In genomic region chr5:33850100-33850594, GRCh38 we compare ENCODE assay signal across 10 cellular contexts. TPM values are rescaled to one million over a fixed set of nuclear protein-coding genes. Genes with fewer than 3 reads are reported as not detected.
A peak's percentile ranks its signal among the peaks of the same experiment; 100 is the strongest.
DNase-seq lines count a peak whose midpoint lies in the region; ATAC-seq, FAIRE-seq and TF ChIP-seq lines count a peak whose summit lies in the region.
"Had no signal": no experiment of that assay in that cellular context is flagged by ENCODE, and none has a peak within 500 bp of the region (broad histone marks: within the 10 kb centered on the region; RNA-seq: fewer than 3 reads in every experiment).

No MANE protein-coding gene starts in this region.

- H3K27ac Mint-ChIP-seq in activated T-helper 2 cell treated with anti-CD3 and anti-CD28 coated beads, Interferon-gamma antibody, Interleukin-2, Interleukin-4, amounts not matched to agents 10 μg/mL and 5 μg/mL and 100 μg/mL, durations not matched to agents 14 hours and 24 hours and 36 hours: no peak overlapping the region
- H3K27ac Mint-ChIP-seq in nephron: peak overlapping the region; percentile 9 to 48 (median 44)

- no peak overlapping the region for H3K4me3 Mint-ChIP-seq in activated T-helper 2 cell treated with anti-CD3 and anti-CD28 coated beads, Interferon-gamma antibody, Interleukin-2, Interleukin-4, amounts not matched to agents 10 μg/mL and 5 μg/mL and 100 μg/mL, durations not matched to agents 14 hours and 24 hours and 36 hours (ENCODE audit: low read depth)
- H3K4me3 Mint-ChIP-seq in nephron: no peak overlapping the region

- peak; percentile 99 for DNase-seq in GM12864 (ENCODE audit: low read depth)
- DNase-seq in HTR-8/SVneo (ENCODE audit: insufficient read length, low spot score): peak; percentile 43
- peak; percentile 23 for DNase-seq in activated T-helper 2 cell treated with anti-CD3 and anti-CD28 coated beads, Interferon-gamma antibody, Interleukin-2, Interleukin-4, amounts not matched to agents 10 μg/mL and 5 μg/mL and 100 μg/mL, durations not matched to agents 14 hours and 24 hours and 36 hours (ENCODE audit: low spot score)
- DNase-seq in Right ventricle myocardium inferior (ENCODE audit: missing footprints): no peak
- DNase-seq in pancreas: no peak
- no peak for DNase-seq in NCI-H1092 (lab: John Stamatoyannopoulos, UW)

- FAIRE-seq in HTR-8/SVneo (lab: Jason Lieb, UNC) (peak; percentile 85), pancreas (lab: Jason Lieb, UNC) (no peak)

- H3K4me1 ChIP-seq in pancreas: no peaks in the 10 kb centered on the region

- peaks cover 12% of the 10 kb centered on the region for H3K4me1 Mint-ChIP-seq in activated T-helper 2 cell treated with anti-CD3 and anti-CD28 coated beads, Interferon-gamma antibody, Interleukin-2, Interleukin-4, amounts not matched to agents 10 μg/mL and 5 μg/mL and 100 μg/mL, durations not matched to agents 14 hours and 24 hours and 36 hours (ENCODE audit: low read depth)
- peaks cover 38% of the 10 kb centered on the region for H3K4me1 Mint-ChIP-seq in nephron

- no peaks in the 10 kb centered on the region for H3K27me3 ChIP-seq in pancreas

- H3K36me3 ChIP-seq in pancreas: no peaks in the 10 kb centered on the region

- 78 to 85% methylated on average over 9 of the region's 9 CpGs for WGBS in pancreas, 2 donors

- no peak overlapping the region for H3K4me3 ChIP-seq in GM12864 (ENCODE audit: low read depth, low read length)
- H3K4me3 ChIP-seq in pancreas: no peak overlapping the region
- H3K4me3 ChIP-seq: skin epidermis had no signal

- H3K27me3 Mint-ChIP-seq in activated T-helper 2 cell treated with anti-CD3 and anti-CD28 coated beads, Interferon-gamma antibody, Interleukin-2, Interleukin-4, amounts not matched to agents 10 μg/mL and 5 μg/mL and 100 μg/mL, durations not matched to agents 14 hours and 24 hours and 36 hours (ENCODE audit: low read depth): peaks cover 15% of the 10 kb centered on the region
- no peaks in the 10 kb centered on the region for H3K27me3 Mint-ChIP-seq in nephron (ENCODE audit: low read depth)

- TF ChIP-seq CTCF in GM12864 (IDR thresholded peaks at IDR 0.05; ENCODE audit: low read depth, low read length, missing control alignments) (no peak), nephron (IDR thresholded peaks at IDR 0.05; ENCODE audit: unreplicated experiment in 3 of 3) (no peak), pancreas (IDR thresholded peaks at IDR 0.05) (no peak)

- H3K9me3 Mint-ChIP-seq in activated T-helper 2 cell treated with anti-CD3 and anti-CD28 coated beads, Interferon-gamma antibody, Interleukin-2, Interleukin-4, amounts not matched to agents 10 μg/mL and 5 μg/mL and 100 μg/mL, durations not matched to agents 14 hours and 24 hours and 36 hours: no peaks in the 10 kb centered on the region
- H3K9me3 Mint-ChIP-seq in nephron: no peaks in the 10 kb centered on the region

- intact Hi-C loops in activated T-helper 2 cell treated with anti-CD3 and anti-CD28 coated beads, Interferon-gamma antibody, Interleukin-2, Interleukin-4, amounts not matched to agents 10 μg/mL and 5 μg/mL and 100 μg/mL, durations not matched to agents 14 hours and 24 hours and 36 hours (cut with micrococcal nuclease): no loop called here
- intact Hi-C loops in Right ventricle myocardium inferior (cut with DNase I) (no loop called here), pancreas (cut with DNase I) (no loop called here)

- no peaks in the 10 kb centered on the region for H3K9me3 ChIP-seq in pancreas

- H3K36me3 Mint-ChIP-seq in activated T-helper 2 cell treated with anti-CD3 and anti-CD28 coated beads, Interferon-gamma antibody, Interleukin-2, Interleukin-4, amounts not matched to agents 10 μg/mL and 5 μg/mL and 100 μg/mL, durations not matched to agents 14 hours and 24 hours and 36 hours (ENCODE audit: low read depth): no peaks in the 10 kb centered on the region
- H3K36me3 Mint-ChIP-seq in nephron (ENCODE audit: low read depth): no peaks in the 10 kb centered on the region

- H3K27ac ChIP-seq in pancreas: no peak overlapping the region

- ATAC-seq in GM21528 (IDR thresholded peaks at IDR 0.05; ENCODE audit: low FRiP score, unreplicated experiment): peak; percentile 97
- no peak for ATAC-seq in Right ventricle myocardium inferior
- ATAC-seq in pancreas: no peak

RNA-seq across cellular contexts. Expression of gene ADAMTS12, which starts 41.6 kb away (rescaled TPM):
- total RNA-seq in activated T-helper 2 cell treated with anti-CD3 and anti-CD28 coated beads, Interferon-gamma antibody, Interleukin-2, Interleukin-4, amounts not matched to agents 10 μg/mL and 5 μg/mL and 100 μg/mL, durations not matched to agents 14 hours and 24 hours and 36 hours: not detected in 2 replicates
- total RNA-seq in Right ventricle myocardium inferior: 2.1 TPM
- total RNA-seq in pancreas: 1 to 10 TPM in 2 of 6 donors, under 1 TPM in 4; 0.31 to 4.2 (median 0.60) TPM
- polyA plus RNA-seq in pancreas: under 1 TPM; 0.34 to 0.42 TPM
- total RNA-seq: SK-MEL-5 had no signal

Comparison
In these comparisons a context has a peak if more than half of its experiments do, and no peak if none do; other contexts are left out.
1. DNase-seq: peak in GM12864 (single experiment), HTR-8/SVneo (single experiment) and activated T-helper 2 cell treated with anti-CD3 and anti-CD28 coated beads, Interferon-gamma antibody, Interleukin-2, Interleukin-4, amounts not matched to agents 10 μg/mL and 5 μg/mL and 100 μg/mL, durations not matched to agents 14 hours and 24 hours and 36 hours (single experiment); none in Right ventricle myocardium inferior (single experiment), pancreas (0 of 6) and NCI-H1092 (single experiment).